ENCODE assay signal across 9 cellular contexts in the genomic region with DNA sequence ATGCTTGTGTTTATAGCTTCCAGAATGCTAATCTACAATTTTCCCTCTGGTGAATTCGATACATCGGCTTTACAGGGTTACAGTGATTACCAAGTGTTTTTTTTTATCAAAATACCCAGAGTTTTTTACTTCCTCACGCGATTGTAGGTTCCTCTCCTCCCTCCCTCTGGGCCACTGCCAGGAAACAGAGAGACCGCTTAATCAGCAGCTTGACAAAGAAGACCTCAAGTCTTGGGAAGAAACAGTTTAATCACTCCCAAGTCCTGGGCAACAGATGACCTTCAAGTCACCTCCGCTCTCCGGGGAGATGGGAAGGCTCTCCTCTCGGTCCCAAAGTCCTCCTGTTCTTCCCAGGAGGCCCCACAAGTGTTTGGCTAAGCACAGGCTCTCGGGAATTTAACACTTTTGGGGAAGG.
DNase-seq lines count a peak whose midpoint lies in the region; ATAC-seq and TF ChIP-seq lines count a peak whose summit lies in the region.
"Had no signal": no experiment of that assay in that cellular context is flagged by ENCODE, and none has a peak within 500 bp of the region (broad histone marks: within the 10 kb centered on the region; RNA-seq: fewer than 3 reads in every experiment).

No MANE protein-coding gene starts in this region.

- H3K36me3 ChIP-seq in mucosa of rectum (ENCODE audit: control insufficient read depth in 2 of 2, insufficient read depth in 2 of 2, low read length in 2 of 2), result no peaks in the 10 kb centered on the region

- no peaks in the 10 kb centered on the region for H3K27me3 ChIP-seq in mucosa of rectum (ENCODE audit: control insufficient read depth in 2 of 2, insufficient read depth in 2 of 2, low read length in 2 of 2)

- H3K9ac ChIP-seq in mucosa of rectum (ENCODE audit: low read depth in 1 of 2, low read length in 2 of 2), result no peak overlapping the region

- TF ChIP-seq CTCF in fibroblast of mammary gland (conservative IDR thresholded peaks at IDR 0.05; ENCODE audit: control insufficient read depth, insufficient read depth, low read depth, low read length), result no peak

- H3K4me1 ChIP-seq in mucosa of rectum (ENCODE audit: control insufficient read depth in 2 of 2, insufficient read depth in 2 of 2, low read length in 2 of 2), result peaks cover 0 to 7% of the 10 kb centered on the region in 2 donors
- H3K4me1 ChIP-seq: A549 had no signal

- no peaks in the 10 kb centered on the region for H3K9me3 ChIP-seq in mucosa of rectum (ENCODE audit: control insufficient read depth in 2 of 2, low read length in 2 of 2)
- H3K9me3 ChIP-seq: A549 had no signal

- ATAC-seq in HG03469 (IDR thresholded peaks at IDR 0.05; ENCODE audit: unreplicated experiment), result no peak
- ATAC-seq: A549 had no signal

- DNase-seq in SIG-M5 treated with dmso at 0.1 percent for 504 hours (lab: John Stamatoyannopoulos, UW; ENCODE audit: unreplicated experiment) (peak; percentile 27), SIG-M5 (lab: John Stamatoyannopoulos, UW) (no peak), fibroblast of mammary gland (ENCODE audit: low read depth) (peak; percentile 63), amniotic stem cell (lab: John Stamatoyannopoulos, UW) (no peak)
- DNase-seq in activated CD4-positive, CD25-positive, alpha-beta regulatory T cell (lab: John Stamatoyannopoulos, UW), result no peak
- DNase-seq in activated CD4-positive, alpha-beta T cell treated with anti-CD3 and anti-CD28 coated beads, Interleukin-2, amount 50 U/mL, for 1 hour, result no peak

- H3K4me3 ChIP-seq in fibroblast of mammary gland (ENCODE audit: control insufficient read depth, low read depth, low read length), result no peak overlapping the region
- no peak overlapping the region for H3K4me3 ChIP-seq in mucosa of rectum (ENCODE audit: low read length in 2 of 2)
- H3K4me3 ChIP-seq: A549 had no signal

- peak overlapping the region; percentile 53 to 63 for H3K27ac ChIP-seq in mucosa of rectum (ENCODE audit: low read depth in 2 of 2, low read length in 2 of 2)
- H3K27ac ChIP-seq: A549 had no signal

Comparison
In these comparisons a context has a peak if more than half of its experiments do, and no peak if none do; other contexts are left out.
1. DNase-seq: peak in SIG-M5 treated with dmso at 0.1 percent for 504 hours (single experiment) and fibroblast of mammary gland (single experiment); none in SIG-M5 (single experiment), activated CD4-positive, CD25-positive, alpha-beta regulatory T cell (0 of 4), activated CD4-positive, alpha-beta T cell treated with anti-CD3 and anti-CD28 coated beads, Interleukin-2, amount 50 U/mL, for 1 hour (single experiment) and amniotic stem cell (single experiment).